ENCODE assay signal across 26 cellular contexts in genomic region chr2:23597687-23598086, GRCh38.
"Had no signal": no experiment of that assay in that cellular context is flagged by ENCODE, and none has a peak within 500 bp of the region (broad histone marks: within the 10 kb centered on the region; RNA-seq: fewer than 3 reads in every experiment).

No MANE protein-coding gene starts in this region.

- H3K36me3 ChIP-seq: MG63, SJSA1 had no signal

- H3K27me3 ChIP-seq: MG63, SJSA1 had no signal

- H3K27ac ChIP-seq: KMS-11 had no signal

- H3K36me3 Mint-ChIP-seq: activated naive CD4-positive, alpha-beta T cell treated with anti-CD3 and anti-CD28 coated beads, Interleukin-2, amount 50 U/mL, for 24 hours; WTC11 had no signal

- H3K4me1 Mint-ChIP-seq: activated naive CD4-positive, alpha-beta T cell treated with anti-CD3 and anti-CD28 coated beads, Interleukin-2, amount 50 U/mL, for 24 hours had no signal

- H3K27ac Mint-ChIP-seq: activated CD8-positive, alpha-beta T cell treated with anti-CD3 and anti-CD28 coated beads, Interleukin-2, amount 10 ng/mL, durations not matched to agents 7 days and 5 days; activated naive CD4-positive, alpha-beta T cell treated with anti-CD3 and anti-CD28 coated beads, Interleukin-2, amount 50 U/mL, for 24 hours; T-helper 1 cell treated with Interleukin-12 subunit alpha and Interleukin-12 subunit beta and Interleukin-4 antibody, amounts not matched to agents 30 μg/mL and 1 μg/mL, for 36 hours; WTC11 had no signal

- H3K4me3 Mint-ChIP-seq: activated CD8-positive, alpha-beta T cell treated with anti-CD3 and anti-CD28 coated beads, Interleukin-2, amount 10 ng/mL, durations not matched to agents 7 days and 5 days; activated naive CD4-positive, alpha-beta T cell treated with anti-CD3 and anti-CD28 coated beads, Interleukin-2, amount 50 U/mL, for 24 hours; T-helper 1 cell treated with Interleukin-12 subunit alpha and Interleukin-12 subunit beta and Interleukin-4 antibody, amounts not matched to agents 30 μg/mL and 1 μg/mL, for 36 hours; WTC11 had no signal

- H3K9me3 ChIP-seq: MG63, SJSA1 had no signal

- H3K9me3 Mint-ChIP-seq: activated naive CD4-positive, alpha-beta T cell treated with anti-CD3 and anti-CD28 coated beads, Interleukin-2, amount 50 U/mL, for 24 hours; T-helper 1 cell treated with Interleukin-12 subunit alpha and Interleukin-12 subunit beta and Interleukin-4 antibody, amounts not matched to agents 30 μg/mL and 1 μg/mL, for 36 hours; WTC11 had no signal

- ATAC-seq: activated CD8-positive, alpha-beta T cell treated with anti-CD3 and anti-CD28 coated beads, Interleukin-2, amount 10 ng/mL, durations not matched to agents 7 days and 5 days; HepG2; Panc1; Right ventricle myocardium inferior; SK-N-SH treated with all-trans-retinoic acid at 6 μM for 48 hours; WTC11 had no signal

- H3K4me2 ChIP-seq: KMS-11 had no signal

- H3K27me3 Mint-ChIP-seq: activated naive CD4-positive, alpha-beta T cell treated with anti-CD3 and anti-CD28 coated beads, Interleukin-2, amount 50 U/mL, for 24 hours had no signal

- H3K9ac ChIP-seq: KMS-11 had no signal

- DNase-seq: activated CD4-positive, alpha-beta T cell treated with anti-CD3 and anti-CD28 coated beads for 48 hours; activated CD4-positive, alpha-beta T cell treated with anti-CD3 and anti-CD28 coated beads, Interleukin-2, amount 50 U/mL, for 4 hours; activated CD4-positive, CD25-positive, alpha-beta regulatory T cell treated with anti-CD3 and anti-CD28 coated beads, Interleukin-2, amount 50 U/mL, for 72 hours; activated CD8-positive, alpha-beta memory T cell treated with anti-CD3 and anti-CD28 coated beads, Interleukin-2, amount 50 U/mL, for 48 hours; activated CD8-positive, alpha-beta T cell treated with anti-CD3 and anti-CD28 coated beads, Interleukin-2, amount 10 ng/mL, durations not matched to agents 7 days and 5 days; activated T-cell treated with anti-CD3 and anti-CD28 coated beads, Interleukin-2, amount 50 U/mL, for 1 hour; MG63; MV-4-11; NCI-H1092 treated with DMSO at 0.1 percent for 48 hours; NCI-H1417 treated with DMSO at 0.1 percent for 48 hours; NCI-H1694; NCI-H2029 treated with DMSO at 0.1 percent for 48 hours; NCI-H510A; NK-92 treated with Interleukin-12 subunit alpha and Interleukin-12 subunit beta, amount 100 ng/mL, for 24 hours; OCI-M1; RPMI8226; SW 1271 had no signal

- H3K4me3 ChIP-seq: MG63, SJSA1 had no signal
